Comparison of ENCODE assay signal across 16 cellular contexts in the genomic region with DNA sequence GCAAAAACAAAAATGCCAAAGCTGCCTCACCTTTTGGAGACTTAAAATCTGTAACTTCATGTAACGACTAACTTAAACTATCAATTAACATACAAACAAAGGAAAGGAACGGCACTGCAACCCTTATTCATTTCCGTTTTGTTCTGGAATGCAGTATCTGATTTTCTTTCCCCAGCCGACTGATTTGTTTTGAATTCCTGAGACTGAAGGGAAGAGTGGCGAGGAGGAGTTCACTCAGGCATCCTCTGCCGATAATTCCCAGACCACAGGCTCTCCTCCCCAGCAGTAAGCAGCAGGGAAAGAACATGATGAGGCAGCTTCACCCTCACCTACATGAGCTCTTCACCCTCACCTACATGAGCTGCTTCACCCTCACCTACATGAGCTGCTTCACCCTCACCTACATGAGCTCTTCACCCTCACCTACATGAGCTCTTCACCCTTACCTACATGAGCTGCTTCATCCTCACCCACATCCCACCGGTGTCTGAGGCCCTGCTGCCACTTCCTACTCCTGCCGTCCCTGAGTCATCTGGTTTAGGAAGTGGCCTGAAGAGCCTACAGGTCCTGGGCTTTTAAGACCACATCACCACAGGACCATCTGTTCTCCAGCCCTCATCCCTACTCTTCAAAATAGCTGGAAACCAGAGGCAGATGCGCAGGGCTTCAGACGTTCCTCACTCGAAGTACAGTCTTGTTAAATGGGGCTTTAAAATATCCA.
DNase-seq lines count a peak whose midpoint lies in the region; ATAC-seq, FAIRE-seq and TF ChIP-seq lines count a peak whose summit lies in the region.
"Had no signal": no experiment of that assay in that cellular context is flagged by ENCODE, and none has a peak within 500 bp of the region (broad histone marks: within the 10 kb centered on the region; RNA-seq: fewer than 3 reads in every experiment).

No MANE protein-coding gene starts in this region.

- H3K27me3 ChIP-seq in adipocyte (replicated peaks; ENCODE audit: control insufficient read depth, insufficient read depth, low read length) (no peaks in the 10 kb centered on the region), kidney epithelial cell (ENCODE audit: control insufficient read depth, insufficient read depth, low read length) (no peaks in the 10 kb centered on the region), upper lobe of left lung (no peaks in the 10 kb centered on the region), spleen (replicated peaks in 1 of 7) (no peaks in the 10 kb centered on the region)
- H3K27me3 ChIP-seq: heart left ventricle, pancreas, uterus had no signal

- peak overlapping the region; percentile 28 to 67 (median 55) for H3K27ac ChIP-seq in upper lobe of left lung
- H3K27ac ChIP-seq in kidney (ENCODE audit: low read depth in 2 of 2, low read length in 2 of 2), result no peak overlapping the region
- peak overlapping the region in 4 of 8 donors; percentile 4 to 69 (median 42) for H3K27ac ChIP-seq in spleen
- H3K27ac ChIP-seq: pancreas had no signal

- TF ChIP-seq EP300 in upper lobe of left lung (IDR thresholded peaks at IDR 0.05), result no peak

- H3K9me3 Mint-ChIP-seq in activated naive CD8-positive, alpha-beta T cell treated with anti-CD3 and anti-CD28 coated beads for 36 hours, result no peaks in the 10 kb centered on the region
- no peaks in the 10 kb centered on the region for H3K9me3 Mint-ChIP-seq in activated naive CD8-positive, alpha-beta T cell treated with anti-CD3 and anti-CD28 coated beads, Interleukin-2, amount 50 U/mL, for 24 hours

- H3K9ac ChIP-seq in adipocyte (ENCODE audit: low read length) (no peak overlapping the region), kidney (ENCODE audit: low read length in 2 of 2) (no peak overlapping the region)

- no peak overlapping the region for H3K4me3 ChIP-seq in adipocyte (ENCODE audit: low read length)
- no peak overlapping the region for H3K4me3 ChIP-seq in kidney epithelial cell (ENCODE audit: low read depth, low read length)
- H3K4me3 ChIP-seq in upper lobe of left lung, result no peak overlapping the region
- no peak overlapping the region for H3K4me3 ChIP-seq in kidney (ENCODE audit: low read length in 2 of 2)
- no peak overlapping the region for H3K4me3 ChIP-seq in spleen
- H3K4me3 ChIP-seq: heart left ventricle, pancreas, uterus had no signal

- H3K36me3 ChIP-seq in adipocyte (ENCODE audit: control insufficient read depth, insufficient read depth, low read length, severe bottlenecking) (peaks cover 56% of the 10 kb centered on the region), kidney epithelial cell (ENCODE audit: control insufficient read depth, insufficient read depth, low read length) (no peaks in the 10 kb centered on the region), upper lobe of left lung (peaks cover 0 to 39% (median 24%) of the 10 kb centered on the region in 4 donors), kidney (ENCODE audit: control insufficient read depth in 1 of 2, insufficient read depth in 2 of 2, low read length in 2 of 2) (peaks cover 12 to 17% of the 10 kb centered on the region in 2 donors), spleen (peaks cover 0 to 85% (median 35%) of the 10 kb centered on the region in 6 donors)
- H3K36me3 ChIP-seq: uterus had no signal

- ATAC-seq in activated naive CD8-positive, alpha-beta T cell treated with anti-CD3 and anti-CD28 coated beads, Interleukin-2, amount 50 U/mL, for 24 hours, result no peak
- ATAC-seq in upper lobe of left lung (ENCODE audit: low FRiP score in 2 of 2) (no peak), HG03460 (IDR thresholded peaks at IDR 0.05; ENCODE audit: unreplicated experiment) (no peak)
- ATAC-seq: heart left ventricle, left ventricle myocardium superior, pancreas had no signal

- H3K4me3 Mint-ChIP-seq in activated naive CD8-positive, alpha-beta T cell treated with anti-CD3 and anti-CD28 coated beads for 36 hours, result no peak overlapping the region
- no peak overlapping the region for H3K4me3 Mint-ChIP-seq in activated naive CD8-positive, alpha-beta T cell treated with anti-CD3 and anti-CD28 coated beads, Interleukin-2, amount 50 U/mL, for 24 hours
- H3K4me3 Mint-ChIP-seq: brain had no signal

- H3K9me3 ChIP-seq in adipocyte (ENCODE audit: control insufficient read depth, low read length) (no peaks in the 10 kb centered on the region), upper lobe of left lung (no peaks in the 10 kb centered on the region), kidney (ENCODE audit: control insufficient read depth in 1 of 2, low read length in 2 of 2) (no peaks in the 10 kb centered on the region), spleen (no peaks in the 10 kb centered on the region)
- H3K9me3 ChIP-seq: heart left ventricle, pancreas, uterus had no signal

- TF ChIP-seq CTCF in kidney epithelial cell (IDR thresholded peaks at IDR 0.05; ENCODE audit: insufficient read depth, low read length, poor library complexity, severe bottlenecking) (no peak), upper lobe of left lung (IDR thresholded peaks at IDR 0.05) (no peak), kidney (IDR thresholded peaks at IDR 0.05; ENCODE audit: borderline replicate concordance, extremely low read depth, insufficient read depth) (no peak), spleen (IDR thresholded peaks at IDR 0.05 in 8 of 11, conservative IDR thresholded peaks at IDR 0.05 in 3 of 11) (no peak)

- H3K4me1 ChIP-seq in adipocyte (ENCODE audit: control insufficient read depth, insufficient read depth, low read length) (peaks cover 4% of the 10 kb centered on the region), upper lobe of left lung (peaks cover 8 to 48% (median 28%) of the 10 kb centered on the region in 4 donors), kidney (ENCODE audit: control insufficient read depth in 1 of 2, insufficient read depth in 1 of 2, low read depth in 1 of 2, low read length in 2 of 2) (no peaks in the 10 kb centered on the region), spleen (peaks cover 0 to 18% (median 4%) of the 10 kb centered on the region in 6 donors)
- H3K4me1 ChIP-seq: pancreas, uterus had no signal

- peak overlapping the region; percentile 27 for H3K27ac Mint-ChIP-seq in activated naive CD8-positive, alpha-beta T cell treated with anti-CD3 and anti-CD28 coated beads for 36 hours
- H3K27ac Mint-ChIP-seq in activated naive CD8-positive, alpha-beta T cell treated with anti-CD3 and anti-CD28 coated beads, Interleukin-2, amount 50 U/mL, for 24 hours, result no peak overlapping the region

- DNase-seq in activated naive CD8-positive, alpha-beta T cell treated with anti-CD3 and anti-CD28 coated beads for 36 hours, result no peak
- DNase-seq in activated naive CD8-positive, alpha-beta T cell treated with anti-CD3 and anti-CD28 coated beads, Interleukin-2, amount 50 U/mL, for 24 hours, result no peak
- DNase-seq in adipocyte (ENCODE audit: low read depth) (peak; percentile 53), kidney epithelial cell (ENCODE audit: low read depth) (peak; percentile 54), upper lobe of left lung (peak in 1 of 2 donors; percentile 40), kidney (no peak), spleen (no peak)
- DNase-seq: heart left ventricle, left ventricle myocardium superior, NCI-H69, pancreas, SHP77, uterus had no signal

- FAIRE-seq in kidney (lab: Jason Lieb, UNC), result no peak
- FAIRE-seq: G401.6, pancreas had no signal

- H3K27me3 Mint-ChIP-seq in activated naive CD8-positive, alpha-beta T cell treated with anti-CD3 and anti-CD28 coated beads for 36 hours, result no peaks in the 10 kb centered on the region
- H3K27me3 Mint-ChIP-seq in activated naive CD8-positive, alpha-beta T cell treated with anti-CD3 and anti-CD28 coated beads, Interleukin-2, amount 50 U/mL, for 24 hours, result no peaks in the 10 kb centered on the region
- H3K27me3 Mint-ChIP-seq: brain had no signal

- 56 to 72% methylated on average over 11 of the region's 11 CpGs for WGBS in upper lobe of left lung, 2 donors
- WGBS in spleen, 5 donors, result 72 to 84% (median 78%) methylated on average over 11 of the region's 11 CpGs

- intact Hi-C loops in kidney (cut with DNase I) (no loop called here), spleen (cut with DNase I; ENCODE audit: low total_unique reads) (no loop called here)

- TF ChIP-seq POLR2A in upper lobe of left lung (IDR thresholded peaks at IDR 0.05) (no peak), spleen (IDR thresholded peaks at IDR 0.05) (no peak)

- H3K36me3 Mint-ChIP-seq in activated naive CD8-positive, alpha-beta T cell treated with anti-CD3 and anti-CD28 coated beads for 36 hours, result peaks cover 14% of the 10 kb centered on the region
- H3K36me3 Mint-ChIP-seq in activated naive CD8-positive, alpha-beta T cell treated with anti-CD3 and anti-CD28 coated beads, Interleukin-2, amount 50 U/mL, for 24 hours (ENCODE audit: low read depth), result peaks cover 12% of the 10 kb centered on the region

- no peaks in the 10 kb centered on the region for H3K4me1 Mint-ChIP-seq in activated naive CD8-positive, alpha-beta T cell treated with anti-CD3 and anti-CD28 coated beads for 36 hours
- no peaks in the 10 kb centered on the region for H3K4me1 Mint-ChIP-seq in activated naive CD8-positive, alpha-beta T cell treated with anti-CD3 and anti-CD28 coated beads, Interleukin-2, amount 50 U/mL, for 24 hours

Comparison
In these comparisons a context has a peak if more than half of its experiments do, and no peak if none do; other contexts are left out.
1. DNase-seq: peak in adipocyte (single experiment) and kidney epithelial cell (single experiment); none in activated naive CD8-positive, alpha-beta T cell treated with anti-CD3 and anti-CD28 coated beads for 36 hours (single experiment), activated naive CD8-positive, alpha-beta T cell treated with anti-CD3 and anti-CD28 coated beads, Interleukin-2, amount 50 U/mL, for 24 hours (single experiment), kidney (single experiment) and spleen (single experiment).
2. H3K27ac ChIP-seq: peak in upper lobe of left lung (4 of 4); none in kidney (0 of 2).